Comparison of ENCODE assay signal across 8 cellular contexts in genomic region chr11:4095509-4096230, GRCh38. TPM values are rescaled to one million over a fixed set of nuclear protein-coding genes. Genes with fewer than 3 reads are reported as not detected.
DNase-seq lines count a peak whose midpoint lies in the region; ATAC-seq and TF ChIP-seq lines count a peak whose summit lies in the region.

No MANE protein-coding gene starts in this region.

- no peak for ATAC-seq in effector memory CD8-positive, alpha-beta T cell (replicated peaks)
- ATAC-seq in natural killer cell treated with Interleukin-12 subunit alpha and Interleukin-12 subunit beta and Interleukin-15 and Interleukin-18, amount 100 ng/mL, for 72 hours, result no peak
- no peak for ATAC-seq in GM19463 (IDR thresholded peaks at IDR 0.05; ENCODE audit: unreplicated experiment)
- no peak for ATAC-seq in HG02870 (IDR thresholded peaks at IDR 0.05; ENCODE audit: unreplicated experiment)

- peaks cover 80% of the 10 kb centered on the region for H3K4me1 Mint-ChIP-seq in activated naive CD4-positive, alpha-beta T cell treated with anti-CD3 and anti-CD28 coated beads, Interleukin-2, amount 50 U/mL, for 24 hours
- H3K4me1 Mint-ChIP-seq in effector memory CD8-positive, alpha-beta T cell (ENCODE audit: low read depth in 2 of 2), result peaks cover 43 to 61% of the 10 kb centered on the region in 2 donors
- peaks cover 42 to 49% of the 10 kb centered on the region in 2 donors for H3K4me1 Mint-ChIP-seq in natural killer cell treated with Interleukin-12 subunit alpha and Interleukin-12 subunit beta and Interleukin-15 and Interleukin-18, amount 100 ng/mL, for 72 hours (ENCODE audit: low read depth in 2 of 2)

- H3K27me3 ChIP-seq in Peyer's patch, result no peaks in the 10 kb centered on the region

- H3K9me3 Mint-ChIP-seq in activated naive CD4-positive, alpha-beta T cell treated with anti-CD3 and anti-CD28 coated beads, Interleukin-2, amount 50 U/mL, for 24 hours, result no peaks in the 10 kb centered on the region
- H3K9me3 Mint-ChIP-seq in effector memory CD8-positive, alpha-beta T cell, result no peaks in the 10 kb centered on the region
- H3K9me3 Mint-ChIP-seq in natural killer cell treated with Interleukin-12 subunit alpha and Interleukin-12 subunit beta and Interleukin-15 and Interleukin-18, amount 100 ng/mL, for 72 hours, result no peaks in the 10 kb centered on the region

- DNase-seq in activated naive CD4-positive, alpha-beta T cell (lab: John Stamatoyannopoulos, UW), result no peak
- DNase-seq in Peyer's patch (no peak), anterior cingulate cortex (lab: John Stamatoyannopoulos, UW) (no peak)
- no peak for DNase-seq in effector memory CD8-positive, alpha-beta T cell
- no peak for DNase-seq in natural killer cell treated with Interleukin-12 subunit alpha and Interleukin-12 subunit beta and Interleukin-15 and Interleukin-18, amount 100 ng/mL, for 72 hours (ENCODE audit: low spot score)

- H3K4me3 Mint-ChIP-seq in activated naive CD4-positive, alpha-beta T cell treated with anti-CD3 and anti-CD28 coated beads, Interleukin-2, amount 50 U/mL, for 24 hours, result peak overlapping the region; percentile 94
- H3K4me3 Mint-ChIP-seq in effector memory CD8-positive, alpha-beta T cell, result peak overlapping the region; percentile 97 to 99
- peak overlapping the region; percentile 97 for H3K4me3 Mint-ChIP-seq in natural killer cell treated with Interleukin-12 subunit alpha and Interleukin-12 subunit beta and Interleukin-15 and Interleukin-18, amount 100 ng/mL, for 72 hours

- no peak for TF ChIP-seq POLR2A in Peyer's patch (IDR thresholded peaks at IDR 0.05)

- TF ChIP-seq CTCF in Peyer's patch (IDR thresholded peaks at IDR 0.05), result no peak

- peaks cover 7% of the 10 kb centered on the region for H3K36me3 Mint-ChIP-seq in activated naive CD4-positive, alpha-beta T cell treated with anti-CD3 and anti-CD28 coated beads, Interleukin-2, amount 50 U/mL, for 24 hours
- H3K36me3 Mint-ChIP-seq in effector memory CD8-positive, alpha-beta T cell (ENCODE audit: insufficient read depth), result peaks cover 9% of the 10 kb centered on the region
- peaks cover 11% of the 10 kb centered on the region for H3K36me3 Mint-ChIP-seq in natural killer cell treated with Interleukin-12 subunit alpha and Interleukin-12 subunit beta and Interleukin-15 and Interleukin-18, amount 100 ng/mL, for 72 hours

- no peaks in the 10 kb centered on the region for H3K9me3 ChIP-seq in Peyer's patch

- H3K4me1 ChIP-seq in Peyer's patch, result peaks cover 0 to 15% (median 3%) of the 10 kb centered on the region in 4 donors

- H3K27me3 Mint-ChIP-seq in activated naive CD4-positive, alpha-beta T cell treated with anti-CD3 and anti-CD28 coated beads, Interleukin-2, amount 50 U/mL, for 24 hours, result no peaks in the 10 kb centered on the region
- H3K27me3 Mint-ChIP-seq in effector memory CD8-positive, alpha-beta T cell, result no peaks in the 10 kb centered on the region
- no peaks in the 10 kb centered on the region for H3K27me3 Mint-ChIP-seq in natural killer cell treated with Interleukin-12 subunit alpha and Interleukin-12 subunit beta and Interleukin-15 and Interleukin-18, amount 100 ng/mL, for 72 hours

- H3K27ac Mint-ChIP-seq in activated naive CD4-positive, alpha-beta T cell treated with anti-CD3 and anti-CD28 coated beads, Interleukin-2, amount 50 U/mL, for 24 hours, result peak overlapping the region; percentile 97
- H3K27ac Mint-ChIP-seq in effector memory CD8-positive, alpha-beta T cell, result peak overlapping the region; percentile 97 to 99
- peak overlapping the region; percentile 94 to 98 for H3K27ac Mint-ChIP-seq in natural killer cell treated with Interleukin-12 subunit alpha and Interleukin-12 subunit beta and Interleukin-15 and Interleukin-18, amount 100 ng/mL, for 72 hours

- H3K4me3 ChIP-seq in Peyer's patch, result peak overlapping the region; percentile 60 to 85 (median 82)

- H3K27ac ChIP-seq in Peyer's patch, result peak overlapping the region; percentile 81 to 92 (median 84)

- H3K36me3 ChIP-seq in Peyer's patch, result peaks cover 0 to 12% (median 0%) of the 10 kb centered on the region in 3 donors

RNA-seq across cellular contexts. Expression of gene RRM1, which starts 1.1 kb away (rescaled TPM):
- 10 to 100 TPM; 13.3 to 40.5 (median 32.3) TPM for total RNA-seq in Peyer's patch
- total RNA-seq in natural killer cell treated with Interleukin-12 subunit alpha and Interleukin-12 subunit beta and Interleukin-15 and Interleukin-18, amount 100 ng/mL, for 72 hours, result 100 to 1,000 TPM; 109 to 181 TPM
